Comparison of ENCODE assay signal across 21 cellular contexts in the genomic region with DNA sequence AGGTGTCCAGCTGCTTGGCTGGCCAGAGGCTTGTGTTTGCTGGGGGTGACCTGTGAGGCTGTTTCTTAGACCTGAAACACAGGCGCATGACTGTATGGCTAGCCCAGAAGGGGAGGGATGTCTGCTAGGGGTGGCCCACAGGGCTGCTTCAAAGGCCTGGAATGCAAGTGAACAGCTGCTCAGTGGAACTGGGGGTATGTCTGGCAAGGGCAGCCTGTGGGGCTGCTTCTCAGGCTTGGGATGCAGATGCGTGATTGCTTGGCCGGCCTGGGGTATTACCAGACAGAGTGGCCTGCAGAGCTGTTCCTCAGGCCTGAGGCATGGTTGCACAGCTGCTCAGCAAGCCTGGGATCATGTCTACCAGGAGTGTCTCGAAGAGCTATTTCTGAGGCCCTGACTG. TPM values are rescaled to one million over a fixed set of nuclear protein-coding genes. Genes with fewer than 3 reads are reported as not detected.
A peak's percentile ranks its signal among the peaks of the same experiment; 100 is the strongest.
DNase-seq lines count a peak whose midpoint lies in the region; ATAC-seq and TF ChIP-seq lines count a peak whose summit lies in the region.
"Had no signal": no experiment of that assay in that cellular context is flagged by ENCODE, and none has a peak within 500 bp of the region (broad histone marks: within the 10 kb centered on the region; RNA-seq: fewer than 3 reads in every experiment).

No MANE protein-coding gene starts in this region.

- no peak for TF ChIP-seq CTCF in cardiac muscle cell (IDR thresholded peaks at IDR 0.05; ENCODE audit: low read depth, low read length)
- no peak for TF ChIP-seq CTCF in choroid plexus epithelial cell (conservative IDR thresholded peaks at IDR 0.05; ENCODE audit: low read depth, low read length)
- TF ChIP-seq CTCF in gastroesophageal sphincter (IDR thresholded peaks at IDR 0.05): no peak
- TF ChIP-seq CTCF in PC-3 (conservative IDR thresholded peaks at IDR 0.05; ENCODE audit: low read depth, low read length): no peak

- intact Hi-C loops in Right ventricle myocardium inferior (cut with DNase I) (no loop called here), PC-3 (cut with micrococcal nuclease) (no loop called here)

- H3K23ac ChIP-seq in neuronal stem cell (ENCODE audit: low read depth, low read length, poor library complexity): no peak overlapping the region

- H3K27me3 ChIP-seq in cardiac muscle cell: no peaks in the 10 kb centered on the region
- no peaks in the 10 kb centered on the region for H3K27me3 ChIP-seq in neuronal stem cell (ENCODE audit: control insufficient read depth in 3 of 3, insufficient read depth in 3 of 3, low read depth in 1 of 3, low read length in 3 of 3)
- no peaks in the 10 kb centered on the region for H3K27me3 ChIP-seq in gastroesophageal sphincter
- no peaks in the 10 kb centered on the region for H3K27me3 ChIP-seq in PC-3 (ENCODE audit: low read length)

- no peak overlapping the region for H3K4ac ChIP-seq in neuronal stem cell (ENCODE audit: low read length)

- H3K9me3 ChIP-seq in cardiac muscle cell (ENCODE audit: low read depth): no peaks in the 10 kb centered on the region
- peaks cover 2 to 24% of the 10 kb centered on the region in 2 donors for H3K9me3 ChIP-seq in neuronal stem cell (replicated peaks in 1 of 2; ENCODE audit: control insufficient read depth in 2 of 2, insufficient read depth in 1 of 2, low read depth in 1 of 2, low read length in 2 of 2)
- H3K9me3 ChIP-seq in gastroesophageal sphincter: peaks cover 0 to 9% (median 2%) of the 10 kb centered on the region in 3 donors
- peaks cover 10% of the 10 kb centered on the region for H3K9me3 ChIP-seq in PC-3 (ENCODE audit: low read length)

- no TSS peak for BruUV-seq in PC-3 (replicated peaks; lab: Mats Ljungman, UMichigan)

- CTCF ChIA-PET in PC-3 (lab: Charles Lee): no interaction called here

- H2AFZ ChIP-seq in neuronal stem cell (ENCODE audit: low read length) (no peak overlapping the region), PC-3 (ENCODE audit: low read length) (no peak overlapping the region)

- no peak for TF ChIP-seq EP300 in gastroesophageal sphincter (IDR thresholded peaks at IDR 0.05)

- DNase-seq in cardiac muscle cell (ENCODE audit: low read depth in 1 of 2, low spot score in 1 of 2) (no peak), Right ventricle myocardium inferior (ENCODE audit: missing footprints) (no peak), choroid plexus epithelial cell (ENCODE audit: low read depth) (peak; percentile 29), neuronal stem cell (ENCODE audit: low spot score) (no peak), PC-3 (no peak), AML-193 (lab: John Stamatoyannopoulos, UW) (no peak)
- DNase-seq: Calu3; CD8-positive, alpha-beta memory T cell; DMS53; GOT3; HFFc6; KG1; MM.1S; NCI-H1694; NCI-H2029 treated with DMSO at 0.1 percent for 48 hours; NCI-H2227 treated with DMSO at 0.1 percent for 48 hours; NCI-H526 treated with DMSO at 0.1 percent for 48 hours; SIG-M5 had no signal

- H3K79me1 ChIP-seq in neuronal stem cell (ENCODE audit: low read depth, low read length): no peaks in the 10 kb centered on the region

- H3K4me1 ChIP-seq in cardiac muscle cell (ENCODE audit: low read depth) (peaks cover 10% of the 10 kb centered on the region), neuronal stem cell (ENCODE audit: control insufficient read depth in 2 of 2, insufficient read depth in 1 of 2, low read depth in 1 of 2, low read length in 2 of 2) (no peaks in the 10 kb centered on the region), gastroesophageal sphincter (peaks cover 0 to 6% (median 0%) of the 10 kb centered on the region in 3 donors), PC-3 (ENCODE audit: insufficient read depth, low read length) (peaks cover 11% of the 10 kb centered on the region)
- H3K4me1 ChIP-seq: HAP-1 had no signal

- no peak for ATAC-seq in Right ventricle myocardium inferior
- ATAC-seq in gastroesophageal sphincter: no peak
- ATAC-seq in PC-3: no peak

- no peak overlapping the region for H2BK15ac ChIP-seq in neuronal stem cell (ENCODE audit: low read length)

- no peak overlapping the region for H2BK12ac ChIP-seq in neuronal stem cell (ENCODE audit: low read length)

- H2BK120ac ChIP-seq in neuronal stem cell (ENCODE audit: low read depth, low read length): no peak overlapping the region

- no peaks in the 10 kb centered on the region for H4K20me1 ChIP-seq in PC-3 (ENCODE audit: low read length)

- H4K8ac ChIP-seq in neuronal stem cell (ENCODE audit: low read depth, low read length): no peak overlapping the region

- no peak overlapping the region for H3K14ac ChIP-seq in neuronal stem cell (ENCODE audit: low read length)

- H3K79me2 ChIP-seq in PC-3 (ENCODE audit: low read length): peaks cover 82% of the 10 kb centered on the region

- no peak overlapping the region for H3K4me3 ChIP-seq in cardiac muscle cell
- H3K4me3 ChIP-seq in choroid plexus epithelial cell (ENCODE audit: low read depth, low read length): no peak overlapping the region
- H3K4me3 ChIP-seq in neuronal stem cell (ENCODE audit: low read length in 2 of 2): no peak overlapping the region
- no peak overlapping the region for H3K4me3 ChIP-seq in gastroesophageal sphincter
- no peak overlapping the region for H3K4me3 ChIP-seq in PC-3 (ENCODE audit: low read length)
- H3K4me3 ChIP-seq: HAP-1 had no signal

- TF ChIP-seq POLR2A in gastroesophageal sphincter (IDR thresholded peaks at IDR 0.05): no peak

- H3K4me2 ChIP-seq in neuronal stem cell (ENCODE audit: insufficient read depth, low read length, poor library complexity, severe bottlenecking) (no peak overlapping the region), PC-3 (ENCODE audit: low read length) (no peak overlapping the region)

- H3K9me2 ChIP-seq in PC-3 (replicated peaks; ENCODE audit: low read length): no peaks in the 10 kb centered on the region

- H2BK5ac ChIP-seq in neuronal stem cell (ENCODE audit: low read length): peak overlapping the region; percentile 4

- no peaks in the 10 kb centered on the region for H3F3A ChIP-seq in PC-3 (ENCODE audit: low read length, unreplicated experiment)

- H2AK5ac ChIP-seq in neuronal stem cell (ENCODE audit: low read depth, low read length): no peak overlapping the region

- no peaks in the 10 kb centered on the region for H3K36me3 ChIP-seq in cardiac muscle cell
- H3K36me3 ChIP-seq in neuronal stem cell (replicated peaks in 1 of 2; ENCODE audit: control insufficient read depth in 2 of 2, insufficient read depth in 2 of 2, low read length in 2 of 2): no peaks in the 10 kb centered on the region
- no peaks in the 10 kb centered on the region for H3K36me3 ChIP-seq in gastroesophageal sphincter
- 0 out of 2 replicates have a peak, but pooled peaks cover 5% of the 10 kb centered on the region for H3K36me3 ChIP-seq in PC-3 (ENCODE audit: low read depth, low read length)
- H3K36me3 ChIP-seq: HAP-1 had no signal

- no peak overlapping the region for H3K18ac ChIP-seq in neuronal stem cell (ENCODE audit: low read length)

- H4K91ac ChIP-seq in neuronal stem cell (ENCODE audit: low read depth, low read length, poor library complexity): no peak overlapping the region

- POLR2A ChIA-PET in PC-3 (lab: Charles Lee; ENCODE audit: unreplicated experiment): interaction anchor here (0.5 kb wide), 1 partner anchor 226 kb away, joined by 3 read pairs; no protein-coding TSS in a partner anchor

- no CpG with 5 or more reads among the region's 4 CpGs for WGBS in neuronal stem cell (ENCODE audit: extremely low coverage in 2 of 2, insufficient read length in 2 of 2, insufficient replicate concordance in 1 of 2), 2 donors
- no CpG with 5 or more reads among the region's 4 CpGs for WGBS in gastroesophageal sphincter (ENCODE audit: low coverage in 1 of 2), 2 donors

- H3K27ac ChIP-seq in cardiac muscle cell (peak overlapping the region; percentile 30), neuronal stem cell (replicated peaks; ENCODE audit: low read length) (no peak overlapping the region), gastroesophageal sphincter (no peak overlapping the region), PC-3 (ENCODE audit: low read length) (no peak overlapping the region)
- H3K27ac ChIP-seq: C4-2B had no signal

- H3K9ac ChIP-seq in neuronal stem cell (ENCODE audit: low read depth, low read length, poor library complexity) (no peak overlapping the region), PC-3 (ENCODE audit: low read length) (no peak overlapping the region)

RNA-seq across cellular contexts. Expression of gene TANC2, which starts 20.5 kb away (rescaled TPM):
- total RNA-seq in cardiac muscle cell (41.7 and 161 TPM in 2 replicates), Right ventricle myocardium inferior (7.1 TPM), gastroesophageal sphincter (10 to 100 TPM in 3 of 4 donors, 1 to 10 TPM in 1; 6.4 to 50.9 (median 20.1) TPM), PC-3 (2014; rRNA removed) (24.2 and 58.1 TPM in 2 replicates)
- 49.1 and 123 TPM in 2 replicates for polyA plus RNA-seq in cardiac muscle cell
- 6.7 TPM for polyA plus RNA-seq in neuronal stem cell (2013, experiment 1 of 2)
- 7.0 TPM for polyA plus RNA-seq in neuronal stem cell (2013, experiment 2 of 2)
